1 cellular context compared by ENCODE assay signal in genomic region chr16:68190099-68190498, GRCh38.
TF ChIP-seq lines count a peak whose summit lies in the region.

No MANE protein-coding gene starts in this region.

TF ChIP-seq in K562, 482 proteins besides CTCF, POLR2A, EP300 and RAD21 (continued from another document):
- no peak for TF ChIP-seq ZZZ3 (IDR thresholded peaks at IDR 0.05)
